Comparison of ENCODE assay signal across 20 cellular contexts in the genomic region with DNA sequence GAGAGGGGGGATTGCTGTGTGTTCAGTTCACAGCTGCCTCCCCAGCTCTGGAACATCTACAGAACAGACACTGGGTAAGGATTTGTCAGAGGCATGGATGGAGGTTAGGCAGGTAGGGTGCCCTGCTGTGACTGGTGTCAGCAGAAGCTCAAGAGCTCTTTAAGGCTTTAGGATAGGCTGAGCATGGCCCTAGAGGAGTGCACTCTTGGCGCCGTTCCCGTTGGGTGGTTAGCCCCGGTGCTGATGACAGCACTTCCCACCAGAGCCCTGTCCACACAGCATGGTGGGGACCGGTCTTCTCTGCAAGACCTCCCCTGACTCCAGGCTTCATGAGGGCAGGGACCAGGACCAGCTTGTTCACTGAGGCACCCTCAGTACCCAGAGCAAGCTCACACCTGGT.
DNase-seq lines count a peak whose midpoint lies in the region; ATAC-seq and TF ChIP-seq lines count a peak whose summit lies in the region.
"Had no signal": no experiment of that assay in that cellular context is flagged by ENCODE, and none has a peak within 500 bp of the region (broad histone marks: within the 10 kb centered on the region; RNA-seq: fewer than 3 reads in every experiment).

No MANE protein-coding gene starts in this region.

- H3K9me3 ChIP-seq in uterus: no peaks in the 10 kb centered on the region

- no peaks in the 10 kb centered on the region for H3K27me3 ChIP-seq in uterus

- peak overlapping the region; percentile 70 to 86 for H3K27ac ChIP-seq in uterus
- H3K27ac ChIP-seq: HL-60, SK-N-MC had no signal

- TF ChIP-seq CTCF in uterus (IDR thresholded peaks at IDR 0.05): no peak

- peak; percentile 25 for DNase-seq in Daoy (ENCODE audit: low read depth)
- DNase-seq in M059J (ENCODE audit: low read depth): peak; percentile 37
- DNase-seq in RPMI8226: peak; percentile 97
- DNase-seq in uterus: no peak
- no peak for DNase-seq in nucleus accumbens (lab: John Stamatoyannopoulos, UW)
- no peak for DNase-seq in stimulated activated CD4-positive, alpha-beta T cell treated with anti-CD3 and anti-CD28 coated beads, Interleukin-1b, Interleukin-23, amount 100 ng/mL, for 48 hours
- DNase-seq: Caco-2; CD4-positive, alpha-beta T cell; EL; H9; Kasumi-1; NCI-H1092 treated with DMSO at 0.1 percent for 48 hours; NCI-H146; NCI-H2227 treated with DMSO at 0.1 percent for 48 hours; NCI-H524 treated with DMSO at 0.1 percent for 48 hours; Right ventricle myocardium superior had no signal

- no peaks in the 10 kb centered on the region for H3K36me3 ChIP-seq in uterus

- TF ChIP-seq POLR2A in uterus (IDR thresholded peaks at IDR 0.05): no peak

- no peak for ATAC-seq in HG02870 (IDR thresholded peaks at IDR 0.05; ENCODE audit: unreplicated experiment)
- ATAC-seq: Panc1 had no signal

- H3K4me1 ChIP-seq in uterus: no peaks in the 10 kb centered on the region

- no peak overlapping the region for H3K4me3 ChIP-seq in uterus
- H3K4me3 ChIP-seq: SK-N-MC had no signal

- intact Hi-C loops in uterus (cut with DNase I; ENCODE audit: low total_unique reads): no loop called here

Comparison
In these comparisons a context has a peak if more than half of its experiments do, and no peak if none do; other contexts are left out.
1. DNase-seq: peak in Daoy (single experiment), M059J (single experiment) and RPMI8226 (single experiment); none in uterus (0 of 2), nucleus accumbens (0 of 56) and stimulated activated CD4-positive, alpha-beta T cell treated with anti-CD3 and anti-CD28 coated beads, Interleukin-1b, Interleukin-23, amount 100 ng/mL, for 48 hours (single experiment).